In genomic region chr2:84084856-84085255, GRCh38 we compare ENCODE assay signal across 8 cellular contexts.
"Had no signal": no experiment of that assay in that cellular context is flagged by ENCODE, and none has a peak within 500 bp of the region (broad histone marks: within the 10 kb centered on the region; RNA-seq: fewer than 3 reads in every experiment).

No MANE protein-coding gene starts in this region.

- FAIRE-seq: G401.6, GM12878, GM12891, GM12892, GM18507, GM19239 had no signal

- ATAC-seq: GM12878 had no signal

- DNase-seq: GDM1, GF-D8 had no signal

- H3K4me3 ChIP-seq: GM12878 had no signal
